ENCODE assay signal across 10 cellular contexts in genomic region chr6:20117474-20117873, GRCh38.
DNase-seq lines count a peak whose midpoint lies in the region; ATAC-seq lines count a peak whose summit lies in the region.
"Had no signal": no experiment of that assay in that cellular context is flagged by ENCODE, and none has a peak within 500 bp of the region (broad histone marks: within the 10 kb centered on the region; RNA-seq: fewer than 3 reads in every experiment).

No MANE protein-coding gene starts in this region.

- peak; percentile 85 for ATAC-seq in GM19455 (IDR thresholded peaks at IDR 0.05; ENCODE audit: unreplicated experiment)
- peak; percentile 81 for ATAC-seq in HG03439 (IDR thresholded peaks at IDR 0.05; ENCODE audit: unreplicated experiment)
- ATAC-seq in activated CD4-positive, CD25-positive, alpha-beta regulatory T cell treated with anti-CD3 and anti-CD28 coated beads, Interleukin-2, amount 50 U/mL, for 24 hours, result no peak
- ATAC-seq in HG02938 (IDR thresholded peaks at IDR 0.05; ENCODE audit: unreplicated experiment), result no peak
- ATAC-seq: K562 had no signal

- in situ Hi-C loops in Caki2 (cut with HindIII; ENCODE audit: low pct_unique_long_range_greater_than_20kb, low sequenced_read_pairs), result no loop called here

- DNase-seq in Caki2 (ENCODE audit: low read depth) (peak; percentile 6), glomerular visceral epithelial cell (ENCODE audit: extremely low spot score) (peak; percentile 40), HuH-7.5 (ENCODE audit: low spot score) (no peak)
- DNase-seq in stimulated activated CD4-positive, alpha-beta T cell treated with anti-CD3 and anti-CD28 coated beads, Interleukin-4, amount 100 ng/mL, for 4 hours, result no peak
- DNase-seq: activated CD8-positive, alpha-beta memory T cell treated with anti-CD3 and anti-CD28 coated beads, Interleukin-2, amount 50 U/mL, for 4 hours had no signal

Comparison
In these comparisons a context has a peak if more than half of its experiments do, and no peak if none do; other contexts are left out.
1. DNase-seq: peak in Caki2 (single experiment) and glomerular visceral epithelial cell (single experiment); none in HuH-7.5 (single experiment) and stimulated activated CD4-positive, alpha-beta T cell treated with anti-CD3 and anti-CD28 coated beads, Interleukin-4, amount 100 ng/mL, for 4 hours (0 of 2).
2. ATAC-seq: peak in GM19455 (single experiment) and HG03439 (single experiment); none in activated CD4-positive, CD25-positive, alpha-beta regulatory T cell treated with anti-CD3 and anti-CD28 coated beads, Interleukin-2, amount 50 U/mL, for 24 hours (0 of 2) and HG02938 (single experiment).